9 cellular contexts compared by ENCODE assay signal in genomic region chr5:119537704-119538103, GRCh38.
DNase-seq lines count a peak whose midpoint lies in the region; ATAC-seq and TF ChIP-seq lines count a peak whose summit lies in the region.
"Had no signal": no experiment of that assay in that cellular context is flagged by ENCODE, and none has a peak within 500 bp of the region (broad histone marks: within the 10 kb centered on the region; RNA-seq: fewer than 3 reads in every experiment).

No MANE protein-coding gene starts in this region.

- TF ChIP-seq POLR2A in esophagus squamous epithelium (IDR thresholded peaks at IDR 0.05), result no peak

- H3K27ac Mint-ChIP-seq in activated T-cell treated with anti-CD3 and anti-CD28 coated beads, Interleukin-2, amount 50 U/mL, for 72 hours, result no peak overlapping the region
- no peak overlapping the region for H3K27ac Mint-ChIP-seq in stimulated activated naive CD8-positive, alpha-beta T cell treated with anti-CD3 and anti-CD28 coated beads, Interleukin-15, amount 100 ng/mL, for 72 hours
- H3K27ac Mint-ChIP-seq: B cell had no signal

- peaks cover 0 to 11% (median 0%) of the 10 kb centered on the region in 3 donors for H3K4me1 ChIP-seq in esophagus squamous epithelium

- H3K4me3 ChIP-seq in esophagus squamous epithelium, result no peak overlapping the region

- peak; percentile 53 to 56 for ATAC-seq in activated T-cell treated with anti-CD3 and anti-CD28 coated beads, Interleukin-2, amount 50 U/mL, for 72 hours (replicated peaks in 1 of 2)
- peak; percentile 100 for ATAC-seq in HG02885 (IDR thresholded peaks at IDR 0.05; ENCODE audit: poor library complexity, unreplicated experiment)
- peak; percentile 52 for ATAC-seq in stimulated activated naive CD8-positive, alpha-beta T cell treated with anti-CD3 and anti-CD28 coated beads, Interleukin-15, amount 100 ng/mL, for 72 hours

- no peaks in the 10 kb centered on the region for H3K9me3 Mint-ChIP-seq in activated T-cell treated with anti-CD3 and anti-CD28 coated beads, Interleukin-2, amount 50 U/mL, for 72 hours
- H3K9me3 Mint-ChIP-seq in stimulated activated naive CD8-positive, alpha-beta T cell treated with anti-CD3 and anti-CD28 coated beads, Interleukin-15, amount 100 ng/mL, for 72 hours, result no peaks in the 10 kb centered on the region

- no peak overlapping the region for H3K4me3 Mint-ChIP-seq in activated T-cell treated with anti-CD3 and anti-CD28 coated beads, Interleukin-2, amount 50 U/mL, for 72 hours
- H3K4me3 Mint-ChIP-seq in stimulated activated naive CD8-positive, alpha-beta T cell treated with anti-CD3 and anti-CD28 coated beads, Interleukin-15, amount 100 ng/mL, for 72 hours, result no peak overlapping the region
- H3K4me3 Mint-ChIP-seq: B cell had no signal

- TF ChIP-seq CTCF in RWPE1 (conservative IDR thresholded peaks at IDR 0.05; ENCODE audit: low read depth), result no peak
- no peak for TF ChIP-seq CTCF in esophagus squamous epithelium (IDR thresholded peaks at IDR 0.05)

- no peaks in the 10 kb centered on the region for H3K27me3 ChIP-seq in esophagus squamous epithelium

- CTCF ChIA-PET in RWPE1 (lab: Yijun Ruan, JAX), result no interaction called here

- H3K4me1 Mint-ChIP-seq in activated T-cell treated with anti-CD3 and anti-CD28 coated beads, Interleukin-2, amount 50 U/mL, for 72 hours (ENCODE audit: low read depth), result peaks cover 7% of the 10 kb centered on the region
- no peaks in the 10 kb centered on the region for H3K4me1 Mint-ChIP-seq in stimulated activated naive CD8-positive, alpha-beta T cell treated with anti-CD3 and anti-CD28 coated beads, Interleukin-15, amount 100 ng/mL, for 72 hours

- WGBS in esophagus squamous epithelium, 2 donors, result 25 to 29% methylated on average over 2 of the region's 2 CpGs

- H3K27ac ChIP-seq in RWPE1 (no peak overlapping the region), esophagus squamous epithelium (peak overlapping the region in 1 of 4 donors; percentile 11)

- H3K36me3 ChIP-seq in esophagus squamous epithelium, result peaks cover 0 to 81% (median 0%) of the 10 kb centered on the region in 3 donors

- POLR2A ChIA-PET in RWPE1 (lab: Yijun Ruan, JAX; ENCODE audit: low non-redundant PET), result no interaction called here

- peak in 1 of 2 donors; percentile 1 for DNase-seq in activated T-cell treated with anti-CD3 and anti-CD28 coated beads, Interleukin-2, amount 50 U/mL, for 72 hours
- DNase-seq in activated T-cell treated with anti-CD3 and anti-CD28 coated beads, Interleukin-2, amount 50 U/mL, for 48 hours, result no peak
- DNase-seq in RWPE1 (ENCODE audit: low spot score) (peak; percentile 20), cardiac septum (ENCODE audit: low spot score) (no peak), esophagus squamous epithelium (lab: John Stamatoyannopoulos, UW) (no peak), OCI-M1 (lab: John Stamatoyannopoulos, UW) (no peak)
- DNase-seq in stimulated activated naive CD8-positive, alpha-beta T cell treated with anti-CD3 and anti-CD28 coated beads, Interleukin-15, amount 100 ng/mL, for 72 hours, result no peak

- peaks cover 2 to 6% of the 10 kb centered on the region in 2 donors for H3K36me3 Mint-ChIP-seq in activated T-cell treated with anti-CD3 and anti-CD28 coated beads, Interleukin-2, amount 50 U/mL, for 72 hours (ENCODE audit: insufficient read depth in 2 of 2)

- no peaks in the 10 kb centered on the region for H3K27me3 Mint-ChIP-seq in activated T-cell treated with anti-CD3 and anti-CD28 coated beads, Interleukin-2, amount 50 U/mL, for 72 hours (ENCODE audit: low read depth)
- no peaks in the 10 kb centered on the region for H3K27me3 Mint-ChIP-seq in stimulated activated naive CD8-positive, alpha-beta T cell treated with anti-CD3 and anti-CD28 coated beads, Interleukin-15, amount 100 ng/mL, for 72 hours
- H3K27me3 Mint-ChIP-seq: B cell had no signal

- H3K9me3 ChIP-seq in esophagus squamous epithelium, result no peaks in the 10 kb centered on the region

- intact Hi-C loops in cardiac septum (cut with DNase I), result no loop called here
- intact Hi-C loops in esophagus squamous epithelium (cut with DNase I), result no loop called here
